13 cellular contexts compared by ENCODE assay signal in the genomic region with DNA sequence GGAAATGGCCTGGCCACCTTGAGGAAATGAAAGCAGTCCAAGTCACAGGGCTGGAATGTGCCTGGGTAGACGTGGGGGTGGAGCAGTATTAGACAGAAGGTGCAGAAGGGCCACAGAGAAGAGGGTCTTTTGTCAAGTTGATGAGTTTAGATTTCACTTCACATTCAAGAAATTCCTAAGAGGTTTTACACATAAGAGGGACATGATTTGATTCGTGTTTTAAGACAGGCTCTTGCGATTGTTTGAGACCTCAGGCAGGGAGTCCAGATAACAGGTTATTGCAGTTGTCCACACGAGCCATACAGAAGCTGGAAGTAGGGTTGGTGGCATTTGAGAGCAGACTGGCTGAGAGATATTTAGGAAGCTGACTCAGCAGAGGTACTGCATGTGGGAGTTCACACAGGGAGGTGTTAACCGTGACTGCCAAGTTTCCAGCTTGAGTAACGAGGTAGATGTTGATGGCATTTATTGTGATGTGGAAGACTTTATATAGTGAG.
DNase-seq lines count a peak whose midpoint lies in the region; ATAC-seq and TF ChIP-seq lines count a peak whose summit lies in the region.
"Had no signal": no experiment of that assay in that cellular context is flagged by ENCODE, and none has a peak within 500 bp of the region (broad histone marks: within the 10 kb centered on the region; RNA-seq: fewer than 3 reads in every experiment).

No MANE protein-coding gene starts in this region.

- H3K27ac ChIP-seq in coronary artery: no peak overlapping the region
- H3K27ac ChIP-seq: GM23248 had no signal

- POLR2A ChIA-PET in HEK293T (lab: Yijun Ruan, JAX): interaction anchor here (1.4 kb wide), 1 partner anchor 8 kb away, joined by 3 read pairs; no protein-coding TSS in a partner anchor

- H3K4me1 Mint-ChIP-seq in effector memory CD8-positive, alpha-beta T cell (ENCODE audit: low read depth in 2 of 2): peaks cover 15 to 25% of the 10 kb centered on the region in 2 donors

- CTCF ChIA-PET in HEK293T (lab: Yijun Ruan, JAX): no interaction called here

- H3K4me3 Mint-ChIP-seq in effector memory CD8-positive, alpha-beta T cell: peak overlapping the region; percentile 9 to 50
- H3K4me3 Mint-ChIP-seq: dendritic cell treated with granulocyte-macrophage colony-stimulating factor and Interleukin-4, amounts not matched to agents 40 ng/mL and 50 ng/mL, for 4 days; naive thymus-derived CD8-positive, alpha-beta T cell had no signal

- peak; percentile 94 for ATAC-seq in effector memory CD8-positive, alpha-beta T cell (replicated peaks)
- no peak for ATAC-seq in GM18870 (IDR thresholded peaks at IDR 0.05; ENCODE audit: unreplicated experiment)
- ATAC-seq: naive thymus-derived CD8-positive, alpha-beta T cell had no signal

- no peaks in the 10 kb centered on the region for H3K36me3 Mint-ChIP-seq in effector memory CD8-positive, alpha-beta T cell (ENCODE audit: insufficient read depth)
- H3K36me3 Mint-ChIP-seq: naive thymus-derived CD8-positive, alpha-beta T cell had no signal

- TF ChIP-seq CTCF in coronary artery (IDR thresholded peaks at IDR 0.05): no peak

- H3K27ac Mint-ChIP-seq in effector memory CD8-positive, alpha-beta T cell: peak overlapping the region in 1 of 2 donors; percentile 77
- H3K27ac Mint-ChIP-seq: dendritic cell treated with granulocyte-macrophage colony-stimulating factor and Interleukin-4, amounts not matched to agents 40 ng/mL and 50 ng/mL, for 4 days; naive thymus-derived CD8-positive, alpha-beta T cell had no signal

- no peaks in the 10 kb centered on the region for H3K9me3 Mint-ChIP-seq in effector memory CD8-positive, alpha-beta T cell
- H3K9me3 Mint-ChIP-seq: dendritic cell treated with granulocyte-macrophage colony-stimulating factor and Interleukin-4, amounts not matched to agents 40 ng/mL and 50 ng/mL, for 4 days; naive thymus-derived CD8-positive, alpha-beta T cell had no signal

- H3K4me3 ChIP-seq in coronary artery: no peak overlapping the region
- H3K4me3 ChIP-seq: GM23248 had no signal

- H3K27me3 Mint-ChIP-seq in effector memory CD8-positive, alpha-beta T cell: no peaks in the 10 kb centered on the region
- H3K27me3 Mint-ChIP-seq: dendritic cell treated with granulocyte-macrophage colony-stimulating factor and Interleukin-4, amounts not matched to agents 40 ng/mL and 50 ng/mL, for 4 days; naive thymus-derived CD8-positive, alpha-beta T cell had no signal

- DNase-seq in NK-92 treated with Interleukin-12 subunit alpha and Interleukin-12 subunit beta, amount 100 ng/mL, for 24 hours (lab: John Stamatoyannopoulos, UW): peak; percentile 47
- no peak for DNase-seq in NK-92 (lab: John Stamatoyannopoulos, UW; ENCODE audit: unreplicated experiment)
- peak; percentile 15 for DNase-seq in HEK293T (ENCODE audit: extremely low spot score)
- DNase-seq in effector memory CD8-positive, alpha-beta T cell: peak; percentile 3 to 8 (median 5)
- peak; percentile 65 for DNase-seq in putamen (ENCODE audit: low spot score)
- DNase-seq in AG08396 (ENCODE audit: low spot score): no peak
- no peak for DNase-seq in coronary artery (ENCODE audit: low spot score)
- DNase-seq: GM23248; naive thymus-derived CD8-positive, alpha-beta T cell; NCI-H1417; SHP77 had no signal

TF ChIP-seq in HEK293T, 16 proteins besides CTCF, POLR2A, EP300 and RAD21:
- no peak for TF ChIP-seq TARDBP (IDR thresholded peaks at IDR 0.05)
- TF ChIP-seq ARNT (IDR thresholded peaks at IDR 0.05): no peak
- no peak for TF ChIP-seq SUZ12 (IDR thresholded peaks at IDR 0.05)
- no peak for TF ChIP-seq ELF4 (IDR thresholded peaks at IDR 0.05)
- TF ChIP-seq CTBP1 (IDR thresholded peaks at IDR 0.05; ENCODE audit: borderline replicate concordance): no peak
- TF ChIP-seq HDGF (IDR thresholded peaks at IDR 0.05; ENCODE audit: borderline replicate concordance): no peak
- no peak for TF ChIP-seq ZNF384 (IDR thresholded peaks at IDR 0.05)
- TF ChIP-seq FOXA1 (IDR thresholded peaks at IDR 0.05): no peak
- no peak for TF ChIP-seq BHLHE40 (IDR thresholded peaks at IDR 0.05; ENCODE audit: borderline replicate concordance)

Comparison
In these comparisons a context has a peak if more than half of its experiments do, and no peak if none do; other contexts are left out.
1. DNase-seq: peak in NK-92 treated with Interleukin-12 subunit alpha and Interleukin-12 subunit beta, amount 100 ng/mL, for 24 hours (single experiment), HEK293T (single experiment), effector memory CD8-positive, alpha-beta T cell (3 of 3) and putamen (single experiment); none in NK-92 (single experiment), AG08396 (single experiment) and coronary artery (single experiment).